15 cellular contexts compared by ENCODE assay signal in genomic region chr14:100434911-100435455, GRCh38.
"Had no signal": no experiment of that assay in that cellular context is flagged by ENCODE, and none has a peak within 500 bp of the region (broad histone marks: within the 10 kb centered on the region; RNA-seq: fewer than 3 reads in every experiment).

No MANE protein-coding gene starts in this region.

- H3K9ac ChIP-seq: parathyroid adenoma had no signal

- H3K4me3 Mint-ChIP-seq: activated T-helper 1 cell treated with anti-CD3 and anti-CD28 coated beads, Interleukin-12 subunit alpha, Interleukin-12 subunit beta, Interleukin-2, Interleukin-4 antibody, amounts not matched to agents 30 ng/mL and 10 ng/mL and 1 ng/mL, durations not matched to agents 14 hours and 24 hours and 36 hours; neural crest cell; stimulated activated naive B cell treated with anti-CD40 and anti-IgM and Interleukin-4, amounts not matched to agents 10 μg/mL and 1 μg/mL and 100 μg/mL, for 72 hours had no signal

- H2AFZ ChIP-seq: parathyroid adenoma had no signal

- H3K9me3 Mint-ChIP-seq: activated T-helper 1 cell treated with anti-CD3 and anti-CD28 coated beads, Interleukin-12 subunit alpha, Interleukin-12 subunit beta, Interleukin-2, Interleukin-4 antibody, amounts not matched to agents 30 ng/mL and 10 ng/mL and 1 ng/mL, durations not matched to agents 14 hours and 24 hours and 36 hours; neural crest cell; stimulated activated naive B cell treated with anti-CD40 and anti-IgM and Interleukin-4, amounts not matched to agents 10 μg/mL and 1 μg/mL and 100 μg/mL, for 72 hours had no signal

- H3K27ac ChIP-seq: coronary artery, epithelial cell of prostate, parathyroid adenoma, tibial nerve, WERI-Rb-1 had no signal

- H3K79me2 ChIP-seq: parathyroid adenoma had no signal

- H3K27me3 ChIP-seq: tibial nerve had no signal

- FAIRE-seq: keratinocyte had no signal

- H3K27me3 Mint-ChIP-seq: stimulated activated naive B cell treated with anti-CD40 and anti-IgM and Interleukin-4, amounts not matched to agents 10 μg/mL and 1 μg/mL and 100 μg/mL, for 72 hours had no signal

- H3K4me3 ChIP-seq: coronary artery, tibial nerve had no signal

- DNase-seq: activated CD4-positive, alpha-beta T cell treated with anti-CD3 and anti-CD28 coated beads for 4 hours; activated naive CD4-positive, alpha-beta T cell treated with Interleukin-2 at 50 U/mL for 16 hours; caudate nucleus; effector memory CD4-positive, alpha-beta T cell; retina; stimulated activated naive B cell treated with anti-CD40 and anti-IgM and Interleukin-4, amounts not matched to agents 10 μg/mL and 1 μg/mL and 100 μg/mL, for 72 hours; T-helper 9 cell; WERI-Rb-1 had no signal

- H3K36me3 ChIP-seq: WERI-Rb-1 had no signal

- H3K27ac Mint-ChIP-seq: activated T-helper 1 cell treated with anti-CD3 and anti-CD28 coated beads, Interleukin-12 subunit alpha, Interleukin-12 subunit beta, Interleukin-2, Interleukin-4 antibody, amounts not matched to agents 30 ng/mL and 10 ng/mL and 1 ng/mL, durations not matched to agents 14 hours and 24 hours and 36 hours; stimulated activated naive B cell treated with anti-CD40 and anti-IgM and Interleukin-4, amounts not matched to agents 10 μg/mL and 1 μg/mL and 100 μg/mL, for 72 hours had no signal

- H3K9me3 ChIP-seq: tibial nerve had no signal
